In the genomic region with DNA sequence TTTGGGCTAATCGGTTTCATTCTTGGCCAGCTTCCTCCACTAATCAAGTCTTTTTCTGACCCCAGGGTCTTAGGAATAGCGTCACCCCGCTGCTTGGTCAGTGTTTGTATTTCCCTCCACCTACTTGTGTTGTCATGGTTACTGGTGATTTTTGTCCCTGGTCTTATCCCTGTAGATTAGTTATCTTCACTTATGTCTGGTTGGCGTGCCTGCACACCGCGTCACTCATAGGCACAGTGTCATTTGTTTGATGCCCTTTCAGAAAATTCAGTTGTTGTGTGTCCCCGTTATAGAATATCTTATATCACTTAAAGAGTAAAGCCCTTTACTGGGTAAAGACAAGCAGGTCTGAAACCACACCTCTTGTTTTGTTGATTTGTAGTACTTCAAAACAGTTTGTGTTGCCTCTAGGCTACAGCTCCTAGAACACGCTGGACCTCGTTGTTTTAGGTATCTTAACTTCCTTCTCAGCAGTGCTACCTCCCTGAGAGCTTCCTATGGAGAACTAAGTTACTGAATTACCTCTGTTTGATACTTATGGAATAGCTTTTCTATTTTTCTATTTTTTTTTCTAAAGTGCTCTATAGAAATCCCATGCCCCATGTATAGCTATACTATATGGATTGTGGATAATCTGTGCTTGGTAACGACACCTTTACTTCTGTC, we compare ENCODE assay signal across 8 cellular contexts. TPM values are rescaled to one million over a fixed set of nuclear protein-coding genes. Genes with fewer than 3 reads are reported as not detected.
DNase-seq lines count a peak whose midpoint lies in the region; ATAC-seq, FAIRE-seq and TF ChIP-seq lines count a peak whose summit lies in the region.

No MANE protein-coding gene starts in this region.

- FAIRE-seq in K562 (lab: Jason Lieb, UNC): peak; percentile 65

- H3K4me3 ChIP-seq in AG09309 (ENCODE audit: control insufficient read depth, low read depth, low read length) (peak overlapping the region; percentile 78), K562 (peak overlapping the region; percentile 77), iPS-18c (ENCODE audit: insufficient read depth, low read depth, low read length) (peak overlapping the region; percentile 95), skeletal muscle tissue (ENCODE audit: low read length in 3 of 3) (peak overlapping the region; percentile 93 to 98 (median 94))

- H3K4me1 ChIP-seq in K562 (replicated peaks in 1 of 2; ENCODE audit: control insufficient read depth in 2 of 2, insufficient read depth in 2 of 2, low read length in 2 of 2): peaks cover 5 to 18% of the 10 kb centered on the region in 2 experiments
- H3K4me1 ChIP-seq in skeletal muscle tissue (ENCODE audit: control insufficient read depth in 3 of 3, insufficient read depth in 3 of 3, low read length in 3 of 3): peaks cover 8 to 16% (median 11%) of the 10 kb centered on the region in 3 donors

- H3K9me3 ChIP-seq in K562 (replicated peaks; ENCODE audit: control insufficient read depth, insufficient read depth, low read depth, low read length): no peaks in the 10 kb centered on the region
- H3K9me3 ChIP-seq in iPS-18c (ENCODE audit: control insufficient read depth, insufficient read depth, low read length): no peaks in the 10 kb centered on the region
- H3K9me3 ChIP-seq in skeletal muscle tissue (ENCODE audit: control insufficient read depth in 3 of 3, low read length in 3 of 3): no peaks in the 10 kb centered on the region

- peak overlapping the region; percentile 93 for H3K4me2 ChIP-seq in K562 (ENCODE audit: insufficient read depth, low read length)

- WGBS in K562 (ENCODE audit: insufficient coverage, low coverage, missing lambda C conversion rate): 4% methylated on average over 10 of the region's 10 CpGs

- TF ChIP-seq RAD21 in K562 (CRISPR knock-in tag; conservative IDR thresholded peaks at IDR 0.05 in 1 of 2, IDR thresholded peaks at IDR 0.05 in 1 of 2): no peak

- no peak for TF ChIP-seq POLR2A in K562 (conservative IDR thresholded peaks at IDR 0.05)

- H4K20me1 ChIP-seq in K562 (replicated peaks; ENCODE audit: control insufficient read depth, insufficient read depth, low read length): peaks cover 8% of the 10 kb centered on the region; the same call in 1 of the 2 replicates

- no peaks in the 10 kb centered on the region for H3K27me3 ChIP-seq in K562 (ENCODE audit: control insufficient read depth in 2 of 2, insufficient read depth in 2 of 2, low read length in 2 of 2)
- H3K27me3 ChIP-seq in skeletal muscle tissue (ENCODE audit: control insufficient read depth in 3 of 3, insufficient read depth in 3 of 3, low read length in 3 of 3): no peaks in the 10 kb centered on the region

- ATAC-seq in GM21526 (IDR thresholded peaks at IDR 0.05; ENCODE audit: low FRiP score, unreplicated experiment) (peak; percentile 3), K562 (peak; percentile 18; the same call in 2 of the 3 replicates), HG02852 (IDR thresholded peaks at IDR 0.05; ENCODE audit: unreplicated experiment) (no peak)

- H3K36me3 ChIP-seq in K562 (ENCODE audit: control insufficient read depth, insufficient read depth, low read length) (no peaks in the 10 kb centered on the region), skeletal muscle tissue (ENCODE audit: control insufficient read depth in 3 of 3, insufficient read depth in 3 of 3, low read length in 3 of 3) (peaks cover 0 to 4% (median 0%) of the 10 kb centered on the region in 3 donors)

- H3K9me1 ChIP-seq in K562 (ENCODE audit: control insufficient read depth, insufficient read depth, low read length): no peaks in the 10 kb centered on the region

- H3K9ac ChIP-seq in K562 (ENCODE audit: insufficient read depth in 1 of 2, low read depth in 2 of 2, low read length in 2 of 2) (peak overlapping the region; percentile 83 to 97), skeletal muscle tissue (ENCODE audit: low read depth in 1 of 3, low read length in 3 of 3) (peak overlapping the region; percentile 95 to 98 (median 97))

- intact Hi-C loops in K562 (cut with micrococcal nuclease): loop anchor here (10.0 kb wide), 2 partner anchors 255 to 365 kb away; partner anchors contain the start of gene SYT2

- peaks cover 51% of the 10 kb centered on the region for H3K79me2 ChIP-seq in K562 (ENCODE audit: control insufficient read depth, insufficient read depth, low read length)

- no TSS peak for BruUV-seq in K562 (replicated peaks; lab: Mats Ljungman, UMichigan)

- in situ Hi-C loops in K562 (cut with MboI): no loop called here

- POLR2A ChIA-PET in K562 (lab: Yijun Ruan, JAX): interaction anchor here (0.5 to 3.2 kb wide), 12 partner anchors 10 to 610 kb away, joined by 3 to 20 read pairs (median 4); no protein-coding TSS in a partner anchor

- peak; percentile 11 for DNase-seq in AG09309 (ENCODE audit: low read depth)
- peak; percentile 60 for DNase-seq in NCI-H69 (lab: John Stamatoyannopoulos, UW)
- DNase-seq in K562 (ENCODE audit: extremely low read depth in 1 of 4, low spot score in 3 of 4): peak; percentile 64 to 81 (median 66)
- no peak for DNase-seq in activated CD8-positive, alpha-beta memory T cell treated with anti-CD3 and anti-CD28 coated beads for 24 hours

- peak overlapping the region; percentile 81 for H3K27ac ChIP-seq in K562 (ENCODE audit: extremely low read depth, low read depth, low read length)
- peak overlapping the region; percentile 92 for H3K27ac ChIP-seq in skeletal muscle tissue (ENCODE audit: low read depth, low read length)

- TF ChIP-seq EP300 in K562 (IDR thresholded peaks at IDR 0.05; ENCODE audit: low read length): no peak

- no peak for TF ChIP-seq CTCF in AG09309 (IDR thresholded peaks at IDR 0.05; ENCODE audit: control insufficient read depth, insufficient read depth, low read depth, low read length, missing control alignments)
- TF ChIP-seq CTCF in K562 (IDR thresholded peaks at IDR 0.05 in 2 of 3, conservative IDR thresholded peaks at IDR 0.05 in 1 of 3; ENCODE audit: insufficient read depth in 2 of 3, low read depth in 1 of 3, low read length in 3 of 3): no peak

- CTCF ChIA-PET in K562 (lab: Yijun Ruan, JAX; ENCODE audit: low intra/inter-chr PET ratio): interaction anchor here (1.5 kb wide), 1 partner anchor 223 kb away, joined by 3 read pairs; no protein-coding TSS in a partner anchor

- H2AFZ ChIP-seq in K562 (ENCODE audit: low read depth, low read length): peak overlapping the region; percentile 95

TF ChIP-seq in K562, 482 proteins besides CTCF, POLR2A, EP300 and RAD21 (continues in another document):
- 0 out of 2 replicates have a peak, but pooled peaks have one; percentile 38 for TF ChIP-seq ARID1B (IDR thresholded peaks at IDR 0.05)
- 0 out of 2 replicates have a peak, but pooled peaks have one; percentile 28 for TF ChIP-seq CREM (IDR thresholded peaks at IDR 0.05; ENCODE audit: low read depth)
- TF ChIP-seq LEF1 (IDR thresholded peaks at IDR 0.05): 0 out of 2 replicates have a peak, but pooled peaks have one; percentile 15

RNA-seq across cellular contexts. Expression of gene PPP1R12B, which starts 0.9 kb away (rescaled TPM):
- 182 and 275 TPM in 2 replicates for total RNA-seq in K562 (2011; cell fraction: chromatin; rRNA removed; ENCODE audit: low replicate concordance)
- total RNA-seq in K562 (2011; cell fraction: nucleolus; rRNA removed): 62.9 and 69.9 TPM in 2 replicates
- total RNA-seq in K562 (2011; cell fraction: nucleoplasm; rRNA removed): 103 and 122 TPM in 2 replicates
- total RNA-seq in K562 (2014; rRNA removed) (6.9 and 7.8 TPM in 2 replicates), K562 (2014; rRNA removed; fragmentation: Illumina TruSeq; extraction: Trizol) (15.3 and 16.9 TPM in 2 replicates), K562 (2015; rRNA removed; fragmentation: Illumina TruSeq; extraction: Trizol) (12.0 and 16.5 TPM in 2 replicates), K562 (2021) (15.6 and 17.9 TPM in 2 replicates), skeletal muscle tissue (73.6 TPM)
- polyA plus RNA-seq in K562 (2011; rRNA removed) (13.6 and 15.7 TPM in 2 replicates), K562 (2014; fragmentation: Illumina TruSeq; extraction: Trizol) (9.7 and 14.0 TPM in 2 replicates), K562 (2014; fragmentation: Nextera tagmentation; extraction: Ambion mirVana) (1 to 10 TPM in 1 of 2 experiments, under 1 TPM in 1; 0.73 to 1.1 TPM), K562 (2014; rRNA removed) (6.9 and 7.9 TPM in 2 replicates)
- 14.8 and 18.9 TPM in 2 replicates for polyA plus RNA-seq in K562 (2011; cell fraction: cytosol; rRNA removed)
- polyA plus RNA-seq in K562 (2011; cell fraction: nucleus; rRNA removed): 50.2 and 59.9 TPM in 2 replicates
- polyA plus RNA-seq in K562 (2012): 3.4 and 5.3 TPM in 2 replicates
- polyA minus RNA-seq in K562 (2011; rRNA and poly(A)+ RNA removed): 110 and 112 TPM in 2 replicates
- polyA minus RNA-seq in K562 (2011; cell fraction: cytosol; rRNA and poly(A)+ RNA removed): 13.2 and 15.7 TPM in 2 replicates
- 85.2 and 142 TPM in 2 replicates for polyA minus RNA-seq in K562 (2011; cell fraction: nucleus; rRNA and poly(A)+ RNA removed)

RNA-seq across cellular contexts. Expression of gene UBE2T, which starts 7.7 kb away (rescaled TPM):
- 49.3 and 60.2 TPM in 2 replicates for total RNA-seq in K562 (2011; cell fraction: chromatin; rRNA removed; ENCODE audit: low replicate concordance)
- total RNA-seq in K562 (2011; cell fraction: nucleolus; rRNA removed): 52.5 and 54.5 TPM in 2 replicates
- total RNA-seq in K562 (2011; cell fraction: nucleoplasm; rRNA removed): 53.1 and 59.8 TPM in 2 replicates
- total RNA-seq in K562 (2014; rRNA removed): 98.8 and 112 TPM in 2 replicates
- total RNA-seq in K562 (2014; rRNA removed; fragmentation: Illumina TruSeq; extraction: Trizol): 168 and 186 TPM in 2 replicates
- total RNA-seq in K562 (2015; rRNA removed; fragmentation: Illumina TruSeq; extraction: Trizol): 118 and 125 TPM in 2 replicates
- 91.4 and 94.6 TPM in 2 replicates for total RNA-seq in K562 (2021)
- polyA plus RNA-seq in K562 (2011; rRNA removed): 320 and 356 TPM in 2 replicates
- polyA plus RNA-seq in K562 (2011; cell fraction: cytosol; rRNA removed): 216 and 296 TPM in 2 replicates
- 130 and 199 TPM in 2 replicates for polyA plus RNA-seq in K562 (2011; cell fraction: nucleus; rRNA removed)
- 117 and 137 TPM in 2 replicates for polyA plus RNA-seq in K562 (2012)
- 197 and 225 TPM in 2 replicates for polyA plus RNA-seq in K562 (2014; fragmentation: Illumina TruSeq; extraction: Trizol)
- 100 to 1,000 TPM; 388 to 438 TPM for polyA plus RNA-seq in K562 (2014; fragmentation: Nextera tagmentation; extraction: Ambion mirVana)
- 168 and 181 TPM in 2 replicates for polyA plus RNA-seq in K562 (2014; rRNA removed)
- polyA minus RNA-seq in K562 (2011; rRNA and poly(A)+ RNA removed): 137 and 150 TPM in 2 replicates
- 51.0 and 60.2 TPM in 2 replicates for polyA minus RNA-seq in K562 (2011; cell fraction: cytosol; rRNA and poly(A)+ RNA removed)
- polyA minus RNA-seq in K562 (2011; cell fraction: nucleus; rRNA and poly(A)+ RNA removed): 35.4 and 57.3 TPM in 2 replicates
- total RNA-seq in skeletal muscle tissue: 11.5 TPM
